Comparison of ENCODE assay signal across 8 cellular contexts in the genomic region with DNA sequence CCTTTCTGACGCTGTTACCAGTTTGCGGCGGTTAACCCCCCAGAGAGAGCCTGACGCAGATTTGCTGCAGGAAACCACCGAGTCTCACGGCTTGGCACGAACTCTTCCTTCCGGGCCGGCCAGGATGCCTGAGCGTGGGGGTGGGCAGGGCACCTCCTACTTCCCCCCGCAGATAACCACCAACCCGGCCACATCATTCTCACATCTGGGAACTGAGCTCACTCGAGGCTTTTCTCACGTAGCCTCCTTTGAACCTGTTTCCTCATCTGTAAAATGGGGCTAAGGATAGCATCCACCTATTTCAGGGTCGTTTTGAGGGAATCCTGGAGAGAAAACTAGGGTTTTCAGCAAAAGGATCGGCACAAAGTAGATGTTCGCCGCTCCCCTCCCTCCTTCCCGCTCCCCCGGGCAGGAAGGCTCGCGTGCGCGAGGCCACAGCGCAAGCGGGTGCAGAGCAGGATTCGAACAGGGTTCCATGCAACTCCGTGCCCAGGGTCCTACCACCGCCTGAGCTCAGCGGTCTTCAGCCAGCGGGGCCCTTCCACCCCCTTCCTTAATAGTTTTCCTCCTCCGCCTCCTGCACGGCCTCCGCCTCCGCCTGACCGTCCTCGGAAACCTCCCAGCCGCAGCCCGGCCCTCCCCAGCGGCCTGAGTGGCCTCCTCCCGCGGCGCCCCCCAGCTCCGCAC. TPM values are rescaled to one million over a fixed set of nuclear protein-coding genes. Genes with fewer than 3 reads are reported as not detected.
DNase-seq lines count a peak whose midpoint lies in the region; ATAC-seq, FAIRE-seq and TF ChIP-seq lines count a peak whose summit lies in the region.

No MANE protein-coding gene starts in this region.

- no peaks in the 10 kb centered on the region for H3K9me3 Mint-ChIP-seq in T-helper 2 cell treated with Interferon-gamma antibody and Interleukin-4, amounts not matched to agents 5 μg/mL and 100 μg/mL, for 36 hours
- no peaks in the 10 kb centered on the region for H3K9me3 Mint-ChIP-seq in astrocyte (ENCODE audit: unreplicated experiment)

- H3K4me1 ChIP-seq in astrocyte (ENCODE audit: insufficient read depth, low read length) (peaks cover 15% of the 10 kb centered on the region), iPS-15b (ENCODE audit: control insufficient read depth, insufficient read depth, low read length) (peaks cover 14% of the 10 kb centered on the region), smooth muscle cell (ENCODE audit: low read depth) (peaks cover 6% of the 10 kb centered on the region)

- no peaks in the 10 kb centered on the region for H3K27me3 Mint-ChIP-seq in T-helper 2 cell treated with Interferon-gamma antibody and Interleukin-4, amounts not matched to agents 5 μg/mL and 100 μg/mL, for 36 hours (ENCODE audit: low read depth)
- peaks cover 5% of the 10 kb centered on the region for H3K27me3 Mint-ChIP-seq in astrocyte (ENCODE audit: low read depth, unreplicated experiment)

- peak; percentile 59 for ATAC-seq in GM19395 (IDR thresholded peaks at IDR 0.05; ENCODE audit: unreplicated experiment)
- ATAC-seq in HG03520 (IDR thresholded peaks at IDR 0.05; ENCODE audit: unreplicated experiment): peak; percentile 45

- peak overlapping the region; percentile 88 for H3K4me2 ChIP-seq in astrocyte (ENCODE audit: low read length)
- H3K4me2 ChIP-seq in smooth muscle cell: peak overlapping the region; percentile 78

- H3K4me3 ChIP-seq in astrocyte (ENCODE audit: insufficient read depth, low read depth, low read length): peak overlapping the region; percentile 54
- H3K4me3 ChIP-seq in iPS-15b (ENCODE audit: low read depth, low read length): peak overlapping the region; percentile 65
- H3K4me3 ChIP-seq in smooth muscle cell: peak overlapping the region; percentile 53

- no peaks in the 10 kb centered on the region for H4K20me1 ChIP-seq in astrocyte (ENCODE audit: insufficient read depth, low read length)
- no peaks in the 10 kb centered on the region for H4K20me1 ChIP-seq in smooth muscle cell (ENCODE audit: low read depth)

- no peak for FAIRE-seq in astrocyte (lab: Jason Lieb, UNC)

- no peaks in the 10 kb centered on the region for H3K27me3 ChIP-seq in astrocyte (ENCODE audit: insufficient read depth, low read length)
- H3K27me3 ChIP-seq in iPS-15b (ENCODE audit: control insufficient read depth, insufficient read depth, low read length): no peaks in the 10 kb centered on the region
- H3K27me3 ChIP-seq in smooth muscle cell (ENCODE audit: low read depth): no peaks in the 10 kb centered on the region

- H3K4me1 Mint-ChIP-seq in T-helper 2 cell treated with Interferon-gamma antibody and Interleukin-4, amounts not matched to agents 5 μg/mL and 100 μg/mL, for 36 hours (ENCODE audit: low read depth): peaks cover 58% of the 10 kb centered on the region
- H3K4me1 Mint-ChIP-seq in astrocyte (ENCODE audit: low read depth, unreplicated experiment): peaks cover 8% of the 10 kb centered on the region

- 9% methylated on average over 36 of the region's 44 CpGs for WGBS in smooth muscle cell (ENCODE audit: low lambda C conversion rate)

- H3K9me3 ChIP-seq in astrocyte (ENCODE audit: insufficient read depth, low read depth, low read length) (no peaks in the 10 kb centered on the region), iPS-15b (ENCODE audit: control insufficient read depth, insufficient read depth, low read length) (no peaks in the 10 kb centered on the region), smooth muscle cell (replicated peaks; ENCODE audit: low read depth) (no peaks in the 10 kb centered on the region)

- H2AFZ ChIP-seq in astrocyte (ENCODE audit: low read depth, low read length): peak overlapping the region; percentile 69
- no peak overlapping the region for H2AFZ ChIP-seq in smooth muscle cell (ENCODE audit: low read depth)

- H3K9ac ChIP-seq in astrocyte (ENCODE audit: low read length) (peak overlapping the region; percentile 88), iPS-15b (ENCODE audit: low read depth, low read length) (peak overlapping the region; percentile 87), smooth muscle cell (ENCODE audit: low read depth) (peak overlapping the region; percentile 78)

- peaks cover 9% of the 10 kb centered on the region for H3F3A ChIP-seq in smooth muscle cell (ENCODE audit: low read depth)

- H3K27ac Mint-ChIP-seq in T-helper 2 cell treated with Interferon-gamma antibody and Interleukin-4, amounts not matched to agents 5 μg/mL and 100 μg/mL, for 36 hours: peak overlapping the region; percentile 98
- peak overlapping the region; percentile 97 for H3K27ac Mint-ChIP-seq in astrocyte (ENCODE audit: unreplicated experiment)

- H3K4me3 Mint-ChIP-seq in T-helper 2 cell treated with Interferon-gamma antibody and Interleukin-4, amounts not matched to agents 5 μg/mL and 100 μg/mL, for 36 hours: peak overlapping the region; percentile 82
- peak overlapping the region; percentile 76 for H3K4me3 Mint-ChIP-seq in astrocyte (ENCODE audit: unreplicated experiment)

- peak; percentile 94 for DNase-seq in AG09319 (ENCODE audit: extremely low read depth, low read depth)
- DNase-seq in T-helper 2 cell treated with Interferon-gamma antibody and Interleukin-4, amounts not matched to agents 5 μg/mL and 100 μg/mL, for 36 hours (ENCODE audit: low spot score): peak; percentile 97
- peak; percentile 96 for DNase-seq in astrocyte (ENCODE audit: low read depth)
- DNase-seq in smooth muscle cell (lab: John Stamatoyannopoulos, UW; ENCODE audit: unreplicated experiment): peak; percentile 45
- no peak for DNase-seq in DMS114 treated with DMSO at 0.1 percent for 48 hours (lab: John Stamatoyannopoulos, UW; ENCODE audit: unreplicated experiment)

- H3K36me3 Mint-ChIP-seq in T-helper 2 cell treated with Interferon-gamma antibody and Interleukin-4, amounts not matched to agents 5 μg/mL and 100 μg/mL, for 36 hours (ENCODE audit: low read depth): peaks cover 6% of the 10 kb centered on the region
- H3K36me3 Mint-ChIP-seq in astrocyte (ENCODE audit: low read depth, unreplicated experiment): peaks cover 2% of the 10 kb centered on the region

- no peak for TF ChIP-seq CTCF in AG09319 (IDR thresholded peaks at IDR 0.05; ENCODE audit: low read depth, low read length)
- no peak for TF ChIP-seq CTCF in astrocyte (IDR thresholded peaks at IDR 0.05; ENCODE audit: insufficient read depth, low read depth, low read length)
- no peak for TF ChIP-seq CTCF in smooth muscle cell (IDR thresholded peaks at IDR 0.05; ENCODE audit: borderline replicate concordance, insufficient read depth, poor library complexity, severe bottlenecking)

- H3K36me3 ChIP-seq in astrocyte (ENCODE audit: insufficient read depth, low read length): no peaks in the 10 kb centered on the region
- no peaks in the 10 kb centered on the region for H3K36me3 ChIP-seq in iPS-15b (ENCODE audit: control insufficient read depth, insufficient read depth, low read length)
- no peaks in the 10 kb centered on the region for H3K36me3 ChIP-seq in smooth muscle cell (ENCODE audit: low read depth)

- H3K27ac ChIP-seq in astrocyte (ENCODE audit: low read depth, low read length) (peak overlapping the region; percentile 94), smooth muscle cell (ENCODE audit: low read depth) (peak overlapping the region; percentile 83)

- H3K79me2 ChIP-seq in astrocyte (ENCODE audit: insufficient read depth, low read length): no peaks in the 10 kb centered on the region
- H3K79me2 ChIP-seq in smooth muscle cell (ENCODE audit: low read depth): no peaks in the 10 kb centered on the region

RNA-seq across cellular contexts. Expression of a gene that starts 23.7 kb away (rescaled TPM):
- total RNA-seq in astrocyte (244 and 313 TPM in 2 replicates), smooth muscle cell (161 and 198 TPM in 2 replicates)
- 248 and 299 TPM in 2 replicates for polyA plus RNA-seq in smooth muscle cell

RNA-seq across cellular contexts. Expression of a gene that starts 57.3 kb away (rescaled TPM):
- 24.3 and 24.8 TPM in 2 replicates for total RNA-seq in astrocyte
- total RNA-seq in smooth muscle cell: 12.5 and 14.3 TPM in 2 replicates
- 24.5 and 26.7 TPM in 2 replicates for polyA plus RNA-seq in smooth muscle cell
